Comparison of ENCODE assay signal across 19 cellular contexts in genomic region chr6:126064257-126064993, GRCh38.
DNase-seq lines count a peak whose midpoint lies in the region; ATAC-seq and TF ChIP-seq lines count a peak whose summit lies in the region.
"Had no signal": no experiment of that assay in that cellular context is flagged by ENCODE, and none has a peak within 500 bp of the region (broad histone marks: within the 10 kb centered on the region; RNA-seq: fewer than 3 reads in every experiment).

No MANE protein-coding gene starts in this region.

- TF ChIP-seq CTCF in cardiac muscle cell (IDR thresholded peaks at IDR 0.05; ENCODE audit: low read depth, low read length) = no peak

- DNase-seq in cardiac muscle cell (ENCODE audit: low read depth in 1 of 2, low spot score in 1 of 2) (no peak), left ventricle myocardium superior (no peak), dermis blood vessel endothelial cell (peak; percentile 4), left cardiac atrium (no peak)
- DNase-seq: activated CD4-positive, alpha-beta T cell treated with anti-CD3 and anti-CD28 coated beads, Interleukin-2, amount 10 ng/mL, durations not matched to agents 7 days and 5 days; activated naive CD8-positive, alpha-beta T cell treated with anti-CD3 and anti-CD28 coated beads for 36 hours; effector memory CD8-positive, alpha-beta T cell; heart right ventricle; immature natural killer cell; occipital lobe; T-cell had no signal

- H3K36me3 ChIP-seq in cardiac muscle cell (no peaks in the 10 kb centered on the region), muscle layer of duodenum (ENCODE audit: control insufficient read depth in 1 of 2, insufficient read depth in 2 of 2, low read length in 2 of 2) (peaks cover 4 to 5% of the 10 kb centered on the region in 2 donors)
- H3K36me3 ChIP-seq: vagina had no signal

- no peak for ATAC-seq in left ventricle myocardium superior
- ATAC-seq in GM18873 (IDR thresholded peaks at IDR 0.05; ENCODE audit: low FRiP score, unreplicated experiment) = no peak
- ATAC-seq in HG03097 (IDR thresholded peaks at IDR 0.05; ENCODE audit: low FRiP score, unreplicated experiment) = no peak
- ATAC-seq in left cardiac atrium = no peak
- no peak for ATAC-seq in HG02840 (IDR thresholded peaks at IDR 0.05; ENCODE audit: low FRiP score, unreplicated experiment)
- ATAC-seq: effector memory CD8-positive, alpha-beta T cell; heart right ventricle; Right ventricle myocardium inferior; T-cell had no signal

- H3K4me1 ChIP-seq in cardiac muscle cell (ENCODE audit: low read depth) (peaks cover 27% of the 10 kb centered on the region), muscle layer of duodenum (ENCODE audit: control insufficient read depth in 1 of 2, insufficient read depth in 2 of 2, low read length in 2 of 2) (peaks cover 7 to 8% of the 10 kb centered on the region in 2 donors)
- H3K4me1 ChIP-seq: heart right ventricle had no signal

- H3K4me3 ChIP-seq in cardiac muscle cell (no peak overlapping the region), muscle layer of duodenum (ENCODE audit: low read depth in 1 of 2, low read length in 2 of 2) (no peak overlapping the region)
- H3K4me3 ChIP-seq: heart right ventricle, vagina had no signal

- H3K27me3 ChIP-seq in cardiac muscle cell (no peaks in the 10 kb centered on the region), muscle layer of duodenum (ENCODE audit: low read depth, low read length) (no peaks in the 10 kb centered on the region)
- H3K27me3 ChIP-seq: heart right ventricle, vagina had no signal

- intact Hi-C loops in left ventricle myocardium superior (cut with micrococcal nuclease) (no loop called here), left cardiac atrium (cut with DNase I) (no loop called here)

- H3K27ac ChIP-seq in cardiac muscle cell (peak overlapping the region; percentile 53), muscle layer of duodenum (ENCODE audit: low read length) (peak overlapping the region; percentile 13)
- H3K27ac ChIP-seq: C4-2B, heart right ventricle, KMS-11, vagina had no signal

- H3K9me3 ChIP-seq in cardiac muscle cell (ENCODE audit: low read depth) (no peaks in the 10 kb centered on the region), muscle layer of duodenum (ENCODE audit: control insufficient read depth in 1 of 2, low read length in 2 of 2) (peaks cover 0 to 5% of the 10 kb centered on the region in 2 donors)
- H3K9me3 ChIP-seq: vagina had no signal
